ENCODE assay signal across 13 cellular contexts in genomic region chr16:67339453-67339852, GRCh38. TPM values are rescaled to one million over a fixed set of nuclear protein-coding genes. Genes with fewer than 3 reads are reported as not detected.
A peak's percentile ranks its signal among the peaks of the same experiment; 100 is the strongest.
DNase-seq lines count a peak whose midpoint lies in the region; ATAC-seq, FAIRE-seq and TF ChIP-seq lines count a peak whose summit lies in the region.
"Had no signal": no experiment of that assay in that cellular context is flagged by ENCODE, and none has a peak within 500 bp of the region (broad histone marks: within the 10 kb centered on the region; RNA-seq: fewer than 3 reads in every experiment).

No MANE protein-coding gene starts in this region.

- TF ChIP-seq EP300 in A549 (IDR thresholded peaks at IDR 0.05), result no peak

- POLR2A ChIA-PET in A549 (lab: Yijun Ruan, JAX) (interaction anchor here (1.2 kb wide), 1 partner anchor 79 kb away, joined by 3 read pairs; no protein-coding TSS in a partner anchor), endothelial cell of umbilical vein (lab: Charles Lee) (no interaction called here)

- H3K9me3 ChIP-seq in A549 (no peaks in the 10 kb centered on the region), OCI-LY1 (ENCODE audit: low read length) (no peaks in the 10 kb centered on the region), endothelial cell of umbilical vein (replicated peaks; ENCODE audit: control insufficient read depth, insufficient read depth, low read length) (no peaks in the 10 kb centered on the region)

- TF ChIP-seq RAD21 in A549 (conservative IDR thresholded peaks at IDR 0.05 in 1 of 2, IDR thresholded peaks at IDR 0.05 in 1 of 2), result peak; percentile 53 to 62; a peak in 4 of 5 replicates

- FAIRE-seq in A549 (lab: Jason Lieb, UNC) (no peak), endothelial cell of umbilical vein (lab: Jason Lieb, UNC) (peak; percentile 58)

- H3K27ac ChIP-seq in A549, result no peak overlapping the region
- no peak overlapping the region for H3K27ac ChIP-seq in OCI-LY1 (ENCODE audit: low read depth, low read length, poor library complexity, severe bottlenecking)
- H3K27ac ChIP-seq in endothelial cell of umbilical vein (ENCODE audit: insufficient read depth, low read depth, low read length), result no peak overlapping the region
- H3K27ac ChIP-seq: parathyroid adenoma had no signal

- H3F3A ChIP-seq in OCI-LY1 (ENCODE audit: insufficient read depth, low read length), result no peaks in the 10 kb centered on the region

- H3K79me2 ChIP-seq in OCI-LY1 (ENCODE audit: insufficient read depth, low read length) (no peaks in the 10 kb centered on the region), endothelial cell of umbilical vein (ENCODE audit: control insufficient read depth, insufficient read depth, low read length) (no peaks in the 10 kb centered on the region)
- H3K79me2 ChIP-seq: parathyroid adenoma had no signal

- no peaks in the 10 kb centered on the region for H3K36me3 ChIP-seq in GM06990 (ENCODE audit: control insufficient read depth, insufficient read depth, low read length)
- H3K36me3 ChIP-seq in OCI-LY1 (ENCODE audit: insufficient read depth, low read length), result no peaks in the 10 kb centered on the region
- H3K36me3 ChIP-seq in endothelial cell of umbilical vein (ENCODE audit: control insufficient read depth in 2 of 2, extremely low read depth in 1 of 2, insufficient read depth in 2 of 2, low read length in 2 of 2), result no peaks in the 10 kb centered on the region

- DNase-seq in A549 (ENCODE audit: low read depth in 1 of 2, low spot score in 1 of 2), result peak in 1 of 2 experiments; percentile 45
- no peak for DNase-seq in GM06990 (ENCODE audit: extremely low read depth, insufficient read length)
- peak; percentile 40 for DNase-seq in endothelial cell of umbilical vein (ENCODE audit: low read depth, low spot score)
- no peak for DNase-seq in hepatic stellate cell (ENCODE audit: low spot score)
- DNase-seq: COR-L47, cortex of kidney, NCI-H2029 treated with DMSO at 0.1 percent for 48 hours, T-cell had no signal

- H3K27me3 ChIP-seq in GM06990 (replicated peaks; ENCODE audit: control insufficient read depth, insufficient read depth, low read length) (no peaks in the 10 kb centered on the region), OCI-LY1 (ENCODE audit: insufficient read depth, low read length) (no peaks in the 10 kb centered on the region), endothelial cell of umbilical vein (ENCODE audit: control insufficient read depth in 2 of 2, insufficient read depth in 2 of 2, low read length in 2 of 2) (no peaks in the 10 kb centered on the region)

- TF ChIP-seq POLR2A in A549 (IDR thresholded peaks at IDR 0.05; ENCODE audit: low read length), result no peak
- TF ChIP-seq POLR2A in endothelial cell of umbilical vein (IDR thresholded peaks at IDR 0.05; ENCODE audit: low read depth, low read length), result no peak

- intact Hi-C loops in endothelial cell of umbilical vein (cut with micrococcal nuclease), result loop anchor here (1.0 kb wide), 1 partner anchor 79 kb away; no protein-coding TSS in a partner anchor

- H3K9ac ChIP-seq in OCI-LY1 (ENCODE audit: low read length) (no peak overlapping the region), endothelial cell of umbilical vein (replicated peaks; ENCODE audit: extremely low read depth, insufficient read depth, low read length) (no peak overlapping the region)
- H3K9ac ChIP-seq: parathyroid adenoma had no signal

- H3K9me1 ChIP-seq in endothelial cell of umbilical vein (replicated peaks; ENCODE audit: control insufficient read depth, extremely low read depth, insufficient read depth, low read length), result no peaks in the 10 kb centered on the region

- H4K20me1 ChIP-seq in OCI-LY1 (ENCODE audit: insufficient read depth, low read length) (no peaks in the 10 kb centered on the region), endothelial cell of umbilical vein (replicated peaks; ENCODE audit: control insufficient read depth, extremely low read depth, insufficient read depth, low read length) (no peaks in the 10 kb centered on the region)

- no peaks in the 10 kb centered on the region for H3K9me2 ChIP-seq in OCI-LY1 (ENCODE audit: low read depth, low read length)

- H3K4me1 ChIP-seq in A549 (no peaks in the 10 kb centered on the region), OCI-LY1 (ENCODE audit: insufficient read depth, low read length, severe bottlenecking) (no peaks in the 10 kb centered on the region), endothelial cell of umbilical vein (ENCODE audit: control insufficient read depth, extremely low read depth, insufficient read depth, low read length) (no peaks in the 10 kb centered on the region)

- H3K4me3 ChIP-seq in A549 (no peak overlapping the region), GM06990 (replicated peaks; ENCODE audit: low read depth, low read length) (no peak overlapping the region), OCI-LY1 (ENCODE audit: low read depth, low read length, poor library complexity, severe bottlenecking) (no peak overlapping the region), endothelial cell of umbilical vein (replicated peaks in 1 of 3; ENCODE audit: insufficient read depth in 1 of 3, low read depth in 1 of 3, low read length in 3 of 3) (no peak overlapping the region)

- no TSS peak for BruUV-seq in endothelial cell of umbilical vein (replicated peaks; lab: Mats Ljungman, UMichigan)

- ATAC-seq in A549 (peak; percentile 59 to 75; a peak in 5 of 6 replicates), HG03135 (IDR thresholded peaks at IDR 0.05; ENCODE audit: unreplicated experiment) (no peak), GM18907 (IDR thresholded peaks at IDR 0.05; ENCODE audit: unreplicated experiment) (no peak), GM19455 (IDR thresholded peaks at IDR 0.05; ENCODE audit: unreplicated experiment) (no peak)
- ATAC-seq: T-cell had no signal

- H2AFZ ChIP-seq in OCI-LY1 (ENCODE audit: low read length), result no peak overlapping the region
- H2AFZ ChIP-seq in endothelial cell of umbilical vein (ENCODE audit: low read depth, low read length), result no peak overlapping the region
- H2AFZ ChIP-seq: parathyroid adenoma had no signal

- TF ChIP-seq CTCF in A549 (IDR thresholded peaks at IDR 0.05), result peak; percentile 37
- TF ChIP-seq CTCF in GM06990 (IDR thresholded peaks at IDR 0.05; ENCODE audit: insufficient read depth, low read length, poor library complexity, severe bottlenecking), result peak; percentile 26
- TF ChIP-seq CTCF in OCI-LY1 (IDR thresholded peaks at IDR 0.05; ENCODE audit: low read length), result peak; percentile 34; the same call in 1 of the 2 replicates
- no peak for TF ChIP-seq CTCF in endothelial cell of umbilical vein (IDR thresholded peaks at IDR 0.05; ENCODE audit: extremely low read depth in 1 of 2, insufficient read depth in 1 of 2, low read depth in 1 of 2, low read length in 2 of 2)

- H3K4me2 ChIP-seq in A549, result no peak overlapping the region
- no peak overlapping the region for H3K4me2 ChIP-seq in OCI-LY1 (ENCODE audit: low read length)
- no peak overlapping the region for H3K4me2 ChIP-seq in endothelial cell of umbilical vein (ENCODE audit: insufficient read depth, low read length)

- dilution Hi-C loops in endothelial cell of umbilical vein (cut with MboI; ENCODE audit: extremely low pct_ligation_motif_present, low sequenced_read_pairs), result no loop called here

- 27% methylated on average over 2 of the region's 2 CpGs for WGBS in A549 (ENCODE audit: missing lambda C conversion rate)

- CTCF ChIA-PET in A549 (lab: Yijun Ruan, JAX), result interaction anchor here (0.6 to 3.7 kb wide), 23 partner anchors 8 to 385 kb away, joined by 3 to 25 read pairs (median 4); partner anchors contain the start of genes KCTD19 and LRRC36
- CTCF ChIA-PET in endothelial cell of umbilical vein (lab: Charles Lee), result interaction anchor here (0.8 to 3.6 kb wide), 22 partner anchors 10 to 382 kb away, joined by 3 to 60 read pairs (median 6); partner anchors contain the start of genes KCTD19, LRRC36, PLEKHG4 and SLC9A5

RNA-seq across cellular contexts. Expression of gene LRRC36, which starts 12.8 kb away (rescaled TPM):
- polyA plus RNA-seq in A549 (2011; rRNA removed) (0.57 and 0.93 TPM in 2 replicates), A549 (2017; fragmentation: RNase III; extraction: RNeasy Plus Mini Kit Qiagen cat#74134 plus additional on column Dnase treatment) (0.25 to 0.48 TPM (median 0.44 TPM) in 3 replicates), endothelial cell of umbilical vein (0.30 and 0.37 TPM in 2 replicates)
- polyA plus RNA-seq in A549 (2012; cell fraction: cytosol; rRNA removed), result 0.05 and 0.07 TPM in 2 replicates
- polyA plus RNA-seq in A549 (2012; cell fraction: nucleus; rRNA removed), result 0.19 and 0.40 TPM in 2 replicates
- 0.24 and 0.54 TPM in 2 replicates for polyA minus RNA-seq in A549 (2011; rRNA and poly(A)+ RNA removed)
- 2.0 and 2.4 TPM in 2 replicates for total RNA-seq in endothelial cell of umbilical vein
- polyA plus RNA-seq in endothelial cell of umbilical vein (2011; cell fraction: cytosol; rRNA removed), result 0.30 and 0.38 TPM in 2 replicates
- 2.3 and 3.4 TPM in 2 replicates for polyA plus RNA-seq in endothelial cell of umbilical vein (2011; cell fraction: nucleus; rRNA removed)
- 1.6 and 2.0 TPM in 2 replicates for polyA plus RNA-seq in endothelial cell of umbilical vein (2012)
- 0.27 TPM in 1 of 2 replicates, not detected in the other for polyA minus RNA-seq in endothelial cell of umbilical vein
- not detected for polyA minus RNA-seq in endothelial cell of umbilical vein (2011; cell fraction: cytosol; rRNA and poly(A)+ RNA removed)
- polyA minus RNA-seq in endothelial cell of umbilical vein (2011; cell fraction: nucleus; rRNA and poly(A)+ RNA removed), result 1.2 and 1.3 TPM in 2 replicates
- total RNA-seq: T-cell had no signal

RNA-seq across cellular contexts. Expression of gene KCTD19, which starts 12.9 kb away (rescaled TPM):
- polyA plus RNA-seq in A549 (2011; rRNA removed) (1.1 and 2.4 TPM in 2 replicates), A549 (2017; fragmentation: RNase III; extraction: RNeasy Plus Mini Kit Qiagen cat#74134 plus additional on column Dnase treatment) (0.57 to 1.00 TPM (median 0.76 TPM) in 3 replicates), endothelial cell of umbilical vein (0.10 and 0.21 TPM in 2 replicates)
- polyA plus RNA-seq in A549 (2012; cell fraction: cytosol; rRNA removed), result 0.36 and 0.84 TPM in 2 replicates
- 1.8 and 2.1 TPM in 2 replicates for polyA plus RNA-seq in A549 (2012; cell fraction: nucleus; rRNA removed)
- 1.2 and 4.5 TPM in 2 replicates for polyA minus RNA-seq in A549 (2011; rRNA and poly(A)+ RNA removed)
- total RNA-seq in endothelial cell of umbilical vein, result 0.16 and 0.44 TPM in 2 replicates
- polyA plus RNA-seq in endothelial cell of umbilical vein (2011; cell fraction: cytosol; rRNA removed), result 0.19 and 0.31 TPM in 2 replicates
- 1.5 and 1.7 TPM in 2 replicates for polyA plus RNA-seq in endothelial cell of umbilical vein (2011; cell fraction: nucleus; rRNA removed)
- 1.7 and 2.2 TPM in 2 replicates for polyA plus RNA-seq in endothelial cell of umbilical vein (2012)
- polyA minus RNA-seq in endothelial cell of umbilical vein, result 1.2 and 1.8 TPM in 2 replicates
- polyA minus RNA-seq in endothelial cell of umbilical vein (2011; cell fraction: cytosol; rRNA and poly(A)+ RNA removed), result 0.20 TPM
- polyA minus RNA-seq in endothelial cell of umbilical vein (2011; cell fraction: nucleus; rRNA and poly(A)+ RNA removed), result 0.67 and 1.6 TPM in 2 replicates
- total RNA-seq: T-cell had no signal

RNA-seq across cellular contexts. Expression of gene TPPP3, which starts 53.8 kb away (rescaled TPM):
- 9.4 and 10.6 TPM in 2 replicates for polyA plus RNA-seq in A549 (2011; rRNA removed)
- polyA plus RNA-seq in A549 (2012; cell fraction: cytosol; rRNA removed), result 20.1 and 29.1 TPM in 2 replicates
- polyA plus RNA-seq in A549 (2012; cell fraction: nucleus; rRNA removed), result 21.8 and 32.6 TPM in 2 replicates
- polyA plus RNA-seq in A549 (2017; fragmentation: RNase III; extraction: RNeasy Plus Mini Kit Qiagen cat#74134 plus additional on column Dnase treatment), result 8.7 to 10.9 TPM (median 9.6 TPM) in 3 replicates
- polyA minus RNA-seq in A549 (2011; rRNA and poly(A)+ RNA removed), result 2.4 and 2.5 TPM in 2 replicates
- total RNA-seq in endothelial cell of umbilical vein, result 1.3 and 2.0 TPM in 2 replicates
- 0.33 and 0.91 TPM in 2 replicates for polyA plus RNA-seq in endothelial cell of umbilical vein
- 0.77 and 1.0 TPM in 2 replicates for polyA plus RNA-seq in endothelial cell of umbilical vein (2011; cell fraction: cytosol; rRNA removed)
- polyA plus RNA-seq in endothelial cell of umbilical vein (2011; cell fraction: nucleus; rRNA removed), result 0.32 and 0.81 TPM in 2 replicates
- polyA plus RNA-seq in endothelial cell of umbilical vein (2012), result 1.2 and 3.2 TPM in 2 replicates
- not detected in 2 replicates for polyA minus RNA-seq in endothelial cell of umbilical vein
- polyA minus RNA-seq in endothelial cell of umbilical vein (2011; cell fraction: cytosol; rRNA and poly(A)+ RNA removed), result not detected
- 0.24 and 0.29 TPM in 2 replicates for polyA minus RNA-seq in endothelial cell of umbilical vein (2011; cell fraction: nucleus; rRNA and poly(A)+ RNA removed)

Comparison
In these comparisons a context has a peak if more than half of its experiments do, and no peak if none do; other contexts are left out.
1. ATAC-seq: peak in A549 (2 of 2); none in HG03135 (single experiment), GM18907 (single experiment) and GM19455 (single experiment).
2. CTCF ChIP-seq: peak in A549 (single experiment), GM06990 (single experiment) and OCI-LY1 (single experiment); none in endothelial cell of umbilical vein (0 of 2).